1 cellular context compared by ENCODE assay signal in genomic region chr12:65955418-65955817, GRCh38.
TF ChIP-seq lines count a peak whose summit lies in the region.

No MANE protein-coding gene starts in this region.

TF ChIP-seq in GM12878, 131 proteins besides CTCF, POLR2A, EP300 and RAD21:
- TF ChIP-seq GABPA (IDR thresholded peaks at IDR 0.05; ENCODE audit: low read depth) (no peak), CBX3 (IDR thresholded peaks at IDR 0.05; ENCODE audit: borderline replicate concordance, low read depth) (no peak), PRDM15 (CRISPR knock-in tag; IDR thresholded peaks at IDR 0.05) (no peak)
